Comparison of ENCODE assay signal across 1 cellular context in the genomic region with DNA sequence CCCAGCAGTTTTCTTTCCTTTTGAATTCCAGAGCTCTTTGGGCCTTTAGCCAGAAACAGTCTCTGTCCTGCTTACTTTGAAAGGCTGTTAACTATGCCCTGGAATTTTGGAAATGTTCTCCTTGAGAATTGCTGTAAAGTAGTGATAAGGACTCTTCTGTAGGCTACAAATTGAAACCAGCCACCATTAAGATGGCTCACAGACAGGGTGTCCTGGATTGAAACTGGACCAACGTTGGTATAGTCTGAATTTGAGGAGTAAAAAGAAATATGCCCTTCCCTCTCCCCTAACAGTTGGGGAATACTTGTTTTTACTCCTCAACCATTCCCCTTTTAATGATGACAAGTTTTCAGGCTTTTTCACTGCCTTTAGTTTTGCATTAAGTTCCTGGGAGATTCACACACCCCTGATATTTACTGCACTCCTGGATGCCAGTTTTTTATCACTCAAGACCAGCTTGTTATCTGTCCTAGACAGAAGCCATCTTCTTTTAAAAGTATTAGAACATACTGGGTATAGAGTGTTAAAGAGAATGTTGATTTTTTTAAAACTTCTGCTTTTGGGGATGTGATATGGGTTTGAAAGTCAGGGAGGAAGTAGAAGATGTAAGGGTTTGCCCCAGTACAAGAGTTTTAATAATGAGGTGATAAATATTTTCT.
A peak's percentile ranks its signal among the peaks of the same experiment; 100 is the strongest.
TF ChIP-seq lines count a peak whose summit lies in the region.

No MANE protein-coding gene starts in this region.

TF ChIP-seq in K562, 482 proteins besides CTCF, POLR2A, EP300 and RAD21 (continued from another document and continues in another):
- peak; percentile 91 for TF ChIP-seq CBFA2T2 (conservative IDR thresholded peaks at IDR 0.05)
- TF ChIP-seq, protein P1, sequence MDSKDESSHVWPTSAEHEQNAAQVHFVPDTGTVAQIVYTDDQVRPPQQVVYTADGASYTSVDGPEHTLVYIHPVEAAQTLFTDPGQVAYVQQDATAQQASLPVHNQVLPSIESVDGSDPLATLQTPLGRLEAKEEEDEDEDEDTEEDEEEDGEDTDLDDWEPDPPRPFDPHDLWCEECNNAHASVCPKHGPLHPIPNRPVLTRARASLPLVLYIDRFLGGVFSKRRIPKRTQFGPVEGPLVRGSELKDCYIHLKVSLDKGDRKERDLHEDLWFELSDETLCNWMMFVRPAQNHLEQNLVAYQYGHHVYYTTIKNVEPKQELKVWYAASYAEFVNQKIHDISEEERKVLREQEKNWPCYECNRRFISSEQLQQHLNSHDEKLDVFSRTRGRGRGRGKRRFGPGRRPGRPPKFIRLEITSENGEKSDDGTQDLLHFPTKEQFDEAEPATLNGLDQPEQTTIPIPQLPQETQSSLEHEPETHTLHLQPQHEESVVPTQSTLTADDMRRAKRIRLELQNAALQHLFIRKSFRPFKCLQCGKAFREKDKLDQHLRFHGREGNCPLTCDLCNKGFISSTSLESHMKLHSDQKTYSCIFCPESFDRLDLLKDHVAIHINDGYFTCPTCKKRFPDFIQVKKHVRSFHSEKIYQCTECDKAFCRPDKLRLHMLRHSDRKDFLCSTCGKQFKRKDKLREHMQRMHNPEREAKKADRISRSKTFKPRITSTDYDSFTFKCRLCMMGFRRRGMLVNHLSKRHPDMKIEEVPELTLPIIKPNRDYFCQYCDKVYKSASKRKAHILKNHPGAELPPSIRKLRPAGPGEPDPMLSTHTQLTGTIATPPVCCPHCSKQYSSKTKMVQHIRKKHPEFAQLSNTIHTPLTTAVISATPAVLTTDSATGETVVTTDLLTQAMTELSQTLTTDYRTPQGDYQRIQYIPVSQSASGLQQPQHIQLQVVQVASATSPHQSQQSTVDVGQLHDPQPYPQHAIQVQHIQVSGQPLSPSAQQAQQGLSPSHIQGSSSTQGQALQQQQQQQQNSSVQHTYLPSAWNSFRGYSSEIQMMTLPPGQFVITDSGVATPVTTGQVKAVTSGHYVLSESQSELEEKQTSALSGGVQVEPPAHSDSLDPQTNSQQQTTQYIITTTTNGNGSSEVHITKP (IDR thresholded peaks at IDR 0.05; ENCODE audit: partially characterized antibody), result peak; percentile 97
- TF ChIP-seq NCOA4 (IDR thresholded peaks at IDR 0.05; ENCODE audit: partially characterized antibody), result no peak
- TF ChIP-seq, protein P2, sequence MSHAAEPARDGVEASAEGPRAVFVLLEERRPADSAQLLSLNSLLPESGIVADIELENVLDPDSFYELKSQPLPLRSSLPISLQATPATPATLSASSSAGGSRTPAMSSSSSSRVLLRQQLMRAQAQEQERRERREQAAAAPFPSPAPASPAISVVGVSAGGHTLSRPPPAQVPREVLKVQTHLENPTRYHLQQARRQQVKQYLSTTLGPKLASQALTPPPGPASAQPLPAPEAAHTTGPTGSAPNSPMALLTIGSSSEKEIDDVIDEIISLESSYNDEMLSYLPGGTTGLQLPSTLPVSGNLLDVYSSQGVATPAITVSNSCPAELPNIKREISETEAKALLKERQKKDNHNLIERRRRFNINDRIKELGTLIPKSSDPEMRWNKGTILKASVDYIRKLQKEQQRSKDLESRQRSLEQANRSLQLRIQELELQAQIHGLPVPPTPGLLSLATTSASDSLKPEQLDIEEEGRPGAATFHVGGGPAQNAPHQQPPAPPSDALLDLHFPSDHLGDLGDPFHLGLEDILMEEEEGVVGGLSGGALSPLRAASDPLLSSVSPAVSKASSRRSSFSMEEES (CRISPR knock-in tag; IDR thresholded peaks at IDR 0.05), result no peak
- TF ChIP-seq TBL1XR1 (IDR thresholded peaks at IDR 0.05; ENCODE audit: low read length in 2 of 2), result peak; percentile 58 to 76; a peak in 1 of 4 replicates
- TF ChIP-seq CHD2 (IDR thresholded peaks at IDR 0.05; ENCODE audit: low read depth, low read length), result no peak
- peak; percentile 87 for TF ChIP-seq STAT5A (IDR thresholded peaks at IDR 0.05; ENCODE audit: borderline replicate concordance, low read length)
- TF ChIP-seq SMARCC2 (IDR thresholded peaks at IDR 0.05; ENCODE audit: low read depth), result peak; percentile 95
- TF ChIP-seq, protein P3, sequence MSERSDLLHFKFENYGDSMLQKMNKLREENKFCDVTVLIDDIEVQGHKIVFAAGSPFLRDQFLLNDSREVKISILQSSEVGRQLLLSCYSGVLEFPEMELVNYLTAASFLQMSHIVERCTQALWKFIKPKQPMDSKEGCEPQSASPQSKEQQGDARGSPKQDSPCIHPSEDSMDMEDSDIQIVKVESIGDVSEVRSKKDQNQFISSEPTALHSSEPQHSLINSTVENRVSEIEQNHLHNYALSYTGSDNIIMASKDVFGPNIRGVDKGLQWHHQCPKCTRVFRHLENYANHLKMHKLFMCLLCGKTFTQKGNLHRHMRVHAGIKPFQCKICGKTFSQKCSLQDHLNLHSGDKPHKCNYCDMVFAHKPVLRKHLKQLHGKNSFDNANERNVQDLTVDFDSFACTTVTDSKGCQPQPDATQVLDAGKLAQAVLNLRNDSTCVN (CRISPR knock-in tag; IDR thresholded peaks at IDR 0.05), result no peak
- peak; percentile 94 for TF ChIP-seq NCOR1 (IDR thresholded peaks at IDR 0.05)
- TF ChIP-seq FOXM1 (IDR thresholded peaks at IDR 0.05; ENCODE audit: low read depth), result peak; percentile 94
- no peak for TF ChIP-seq FOXM1 (CRISPR knock-in tag; IDR thresholded peaks at IDR 0.05; ENCODE audit: low read depth)
- peak; percentile 88 for TF ChIP-seq LEF1 (IDR thresholded peaks at IDR 0.05)
- no peak for TF ChIP-seq HMG20A (CRISPR knock-in tag; conservative IDR thresholded peaks at IDR 0.05)
- TF ChIP-seq, protein P4, sequence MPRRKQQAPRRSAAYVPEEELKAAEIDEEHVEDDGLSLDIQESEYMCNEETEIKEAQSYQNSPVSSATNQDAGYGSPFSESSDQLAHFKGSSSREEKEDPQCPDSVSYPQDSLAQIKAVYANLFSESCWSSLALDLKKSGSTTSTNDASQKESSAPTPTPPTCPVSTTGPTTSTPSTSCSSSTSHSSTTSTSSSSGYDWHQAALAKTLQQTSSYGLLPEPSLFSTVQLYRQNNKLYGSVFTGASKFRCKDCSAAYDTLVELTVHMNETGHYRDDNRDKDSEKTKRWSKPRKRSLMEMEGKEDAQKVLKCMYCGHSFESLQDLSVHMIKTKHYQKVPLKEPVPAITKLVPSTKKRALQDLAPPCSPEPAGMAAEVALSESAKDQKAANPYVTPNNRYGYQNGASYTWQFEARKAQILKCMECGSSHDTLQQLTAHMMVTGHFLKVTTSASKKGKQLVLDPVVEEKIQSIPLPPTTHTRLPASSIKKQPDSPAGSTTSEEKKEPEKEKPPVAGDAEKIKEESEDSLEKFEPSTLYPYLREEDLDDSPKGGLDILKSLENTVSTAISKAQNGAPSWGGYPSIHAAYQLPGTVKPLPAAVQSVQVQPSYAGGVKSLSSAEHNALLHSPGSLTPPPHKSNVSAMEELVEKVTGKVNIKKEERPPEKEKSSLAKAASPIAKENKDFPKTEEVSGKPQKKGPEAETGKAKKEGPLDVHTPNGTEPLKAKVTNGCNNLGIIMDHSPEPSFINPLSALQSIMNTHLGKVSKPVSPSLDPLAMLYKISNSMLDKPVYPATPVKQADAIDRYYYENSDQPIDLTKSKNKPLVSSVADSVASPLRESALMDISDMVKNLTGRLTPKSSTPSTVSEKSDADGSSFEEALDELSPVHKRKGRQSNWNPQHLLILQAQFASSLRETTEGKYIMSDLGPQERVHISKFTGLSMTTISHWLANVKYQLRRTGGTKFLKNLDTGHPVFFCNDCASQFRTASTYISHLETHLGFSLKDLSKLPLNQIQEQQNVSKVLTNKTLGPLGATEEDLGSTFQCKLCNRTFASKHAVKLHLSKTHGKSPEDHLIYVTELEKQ (CRISPR knock-in tag; IDR thresholded peaks at IDR 0.05), result no peak
- TF ChIP-seq RNF2 (IDR thresholded peaks at IDR 0.05), result 0 out of 2 replicates have a peak, but pooled peaks have one; percentile 13
- TF ChIP-seq MXI1 (IDR thresholded peaks at IDR 0.05; ENCODE audit: low read depth, low read length), result peak; percentile 37; the same call in 1 of the 2 replicates
- TF ChIP-seq HSF4 (CRISPR knock-in tag; IDR thresholded peaks at IDR 0.05; ENCODE audit: borderline replicate concordance), result 0 out of 2 replicates have a peak, but pooled peaks have one; percentile 9
- TF ChIP-seq, protein P5, sequence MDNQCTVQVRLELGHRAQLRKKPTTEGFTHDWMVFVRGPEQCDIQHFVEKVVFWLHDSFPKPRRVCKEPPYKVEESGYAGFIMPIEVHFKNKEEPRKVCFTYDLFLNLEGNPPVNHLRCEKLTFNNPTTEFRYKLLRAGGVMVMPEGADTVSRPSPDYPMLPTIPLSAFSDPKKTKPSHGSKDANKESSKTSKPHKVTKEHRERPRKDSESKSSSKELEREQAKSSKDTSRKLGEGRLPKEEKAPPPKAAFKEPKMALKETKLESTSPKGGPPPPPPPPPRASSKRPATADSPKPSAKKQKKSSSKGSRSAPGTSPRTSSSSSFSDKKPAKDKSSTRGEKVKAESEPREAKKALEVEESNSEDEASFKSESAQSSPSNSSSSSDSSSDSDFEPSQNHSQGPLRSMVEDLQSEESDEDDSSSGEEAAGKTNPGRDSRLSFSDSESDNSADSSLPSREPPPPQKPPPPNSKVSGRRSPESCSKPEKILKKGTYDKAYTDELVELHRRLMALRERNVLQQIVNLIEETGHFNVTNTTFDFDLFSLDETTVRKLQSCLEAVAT (IDR thresholded peaks at IDR 0.05), result no peak
- TF ChIP-seq KAT7 (CRISPR knock-in tag; IDR thresholded peaks at IDR 0.05; ENCODE audit: borderline replicate concordance), result no peak
- no peak for TF ChIP-seq ZKSCAN1 (IDR thresholded peaks at IDR 0.05; ENCODE audit: low read depth, low read length)
- TF ChIP-seq TAL1 (IDR thresholded peaks at IDR 0.05), result peak; percentile 98
- no peak for TF ChIP-seq ZNF589 (CRISPR knock-in tag; IDR thresholded peaks at IDR 0.05; ENCODE audit: low read depth)
- TF ChIP-seq POLR2AphosphoS5 (IDR thresholded peaks at IDR 0.05; ENCODE audit: control insufficient read depth, insufficient read depth, low read depth, low read length), result peak; percentile 74
- TF ChIP-seq, protein P6, sequence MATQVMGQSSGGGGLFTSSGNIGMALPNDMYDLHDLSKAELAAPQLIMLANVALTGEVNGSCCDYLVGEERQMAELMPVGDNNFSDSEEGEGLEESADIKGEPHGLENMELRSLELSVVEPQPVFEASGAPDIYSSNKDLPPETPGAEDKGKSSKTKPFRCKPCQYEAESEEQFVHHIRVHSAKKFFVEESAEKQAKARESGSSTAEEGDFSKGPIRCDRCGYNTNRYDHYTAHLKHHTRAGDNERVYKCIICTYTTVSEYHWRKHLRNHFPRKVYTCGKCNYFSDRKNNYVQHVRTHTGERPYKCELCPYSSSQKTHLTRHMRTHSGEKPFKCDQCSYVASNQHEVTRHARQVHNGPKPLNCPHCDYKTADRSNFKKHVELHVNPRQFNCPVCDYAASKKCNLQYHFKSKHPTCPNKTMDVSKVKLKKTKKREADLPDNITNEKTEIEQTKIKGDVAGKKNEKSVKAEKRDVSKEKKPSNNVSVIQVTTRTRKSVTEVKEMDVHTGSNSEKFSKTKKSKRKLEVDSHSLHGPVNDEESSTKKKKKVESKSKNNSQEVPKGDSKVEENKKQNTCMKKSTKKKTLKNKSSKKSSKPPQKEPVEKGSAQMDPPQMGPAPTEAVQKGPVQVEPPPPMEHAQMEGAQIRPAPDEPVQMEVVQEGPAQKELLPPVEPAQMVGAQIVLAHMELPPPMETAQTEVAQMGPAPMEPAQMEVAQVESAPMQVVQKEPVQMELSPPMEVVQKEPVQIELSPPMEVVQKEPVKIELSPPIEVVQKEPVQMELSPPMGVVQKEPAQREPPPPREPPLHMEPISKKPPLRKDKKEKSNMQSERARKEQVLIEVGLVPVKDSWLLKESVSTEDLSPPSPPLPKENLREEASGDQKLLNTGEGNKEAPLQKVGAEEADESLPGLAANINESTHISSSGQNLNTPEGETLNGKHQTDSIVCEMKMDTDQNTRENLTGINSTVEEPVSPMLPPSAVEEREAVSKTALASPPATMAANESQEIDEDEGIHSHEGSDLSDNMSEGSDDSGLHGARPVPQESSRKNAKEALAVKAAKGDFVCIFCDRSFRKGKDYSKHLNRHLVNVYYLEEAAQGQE (CRISPR knock-in tag; IDR thresholded peaks at IDR 0.05; ENCODE audit: low read depth), result no peak
- TF ChIP-seq RCOR1 (IDR thresholded peaks at IDR 0.05; ENCODE audit: borderline replicate concordance in 1 of 2, low read depth in 2 of 2, low read length in 2 of 2), result 0 out of 4 replicates have a peak, but pooled peaks of 1 of the 2 experiments have one; percentile 29
- TF ChIP-seq, protein P7, sequence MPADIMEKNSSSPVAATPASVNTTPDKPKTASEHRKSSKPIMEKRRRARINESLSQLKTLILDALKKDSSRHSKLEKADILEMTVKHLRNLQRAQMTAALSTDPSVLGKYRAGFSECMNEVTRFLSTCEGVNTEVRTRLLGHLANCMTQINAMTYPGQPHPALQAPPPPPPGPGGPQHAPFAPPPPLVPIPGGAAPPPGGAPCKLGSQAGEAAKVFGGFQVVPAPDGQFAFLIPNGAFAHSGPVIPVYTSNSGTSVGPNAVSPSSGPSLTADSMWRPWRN (IDR thresholded peaks at IDR 0.05; ENCODE audit: low read depth), result peak; percentile 64; the same call in 1 of the 2 replicates
- TF ChIP-seq SMARCE1 (IDR thresholded peaks at IDR 0.05), result peak; percentile 95
- TF ChIP-seq ZNF766 (CRISPR knock-in tag; conservative IDR thresholded peaks at IDR 0.05), result peak; percentile 67; the same call in 1 of the 2 replicates
- TF ChIP-seq MED1 (CRISPR knock-in tag; IDR thresholded peaks at IDR 0.05; ENCODE audit: borderline replicate concordance), result no peak
- TF ChIP-seq PHF20 (IDR thresholded peaks at IDR 0.05; ENCODE audit: partially characterized antibody), result no peak
- peak; percentile 31 for TF ChIP-seq CCNT2 (IDR thresholded peaks at IDR 0.05; ENCODE audit: borderline replicate concordance, extremely low read depth, insufficient read length, low read depth, low read length)
- TF ChIP-seq RBBP5 (IDR thresholded peaks at IDR 0.05; ENCODE audit: borderline replicate concordance, insufficient read depth, low read length, poor library complexity, severe bottlenecking), result peak; percentile 80
- TF ChIP-seq GTF2A2 (tag; IDR thresholded peaks at IDR 0.05), result no peak
- peak; percentile 97 for TF ChIP-seq SMARCA4 (IDR thresholded peaks at IDR 0.05)
- TF ChIP-seq, protein P8, sequence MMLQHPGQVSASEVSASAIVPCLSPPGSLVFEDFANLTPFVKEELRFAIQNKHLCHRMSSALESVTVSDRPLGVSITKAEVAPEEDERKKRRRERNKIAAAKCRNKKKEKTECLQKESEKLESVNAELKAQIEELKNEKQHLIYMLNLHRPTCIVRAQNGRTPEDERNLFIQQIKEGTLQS (IDR thresholded peaks at IDR 0.05), result 0 out of 2 replicates have a peak, but pooled peaks have one; percentile 6
- TF ChIP-seq, protein P8 (CRISPR knock-in tag; conservative IDR thresholded peaks at IDR 0.05), result no peak
